Comparison of ENCODE assay signal across 1 cellular context in genomic region chr15:44029003-44029402, GRCh38.
TF ChIP-seq lines count a peak whose summit lies in the region.

No MANE protein-coding gene starts in this region.

TF ChIP-seq in IMR-90, 13 proteins besides CTCF, POLR2A, EP300 and RAD21:
- TF ChIP-seq NFE2L2 (IDR thresholded peaks at IDR 0.05; ENCODE audit: low read depth, low read length) (no peak), CEBPB (IDR thresholded peaks at IDR 0.05; ENCODE audit: low read depth, low read length) (no peak)
- TF ChIP-seq, protein P1, sequence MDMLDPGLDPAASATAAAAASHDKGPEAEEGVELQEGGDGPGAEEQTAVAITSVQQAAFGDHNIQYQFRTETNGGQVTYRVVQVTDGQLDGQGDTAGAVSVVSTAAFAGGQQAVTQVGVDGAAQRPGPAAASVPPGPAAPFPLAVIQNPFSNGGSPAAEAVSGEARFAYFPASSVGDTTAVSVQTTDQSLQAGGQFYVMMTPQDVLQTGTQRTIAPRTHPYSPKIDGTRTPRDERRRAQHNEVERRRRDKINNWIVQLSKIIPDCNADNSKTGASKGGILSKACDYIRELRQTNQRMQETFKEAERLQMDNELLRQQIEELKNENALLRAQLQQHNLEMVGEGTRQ (IDR thresholded peaks at IDR 0.05; ENCODE audit: low read depth, low read length), result no peak
